In the genomic region with DNA sequence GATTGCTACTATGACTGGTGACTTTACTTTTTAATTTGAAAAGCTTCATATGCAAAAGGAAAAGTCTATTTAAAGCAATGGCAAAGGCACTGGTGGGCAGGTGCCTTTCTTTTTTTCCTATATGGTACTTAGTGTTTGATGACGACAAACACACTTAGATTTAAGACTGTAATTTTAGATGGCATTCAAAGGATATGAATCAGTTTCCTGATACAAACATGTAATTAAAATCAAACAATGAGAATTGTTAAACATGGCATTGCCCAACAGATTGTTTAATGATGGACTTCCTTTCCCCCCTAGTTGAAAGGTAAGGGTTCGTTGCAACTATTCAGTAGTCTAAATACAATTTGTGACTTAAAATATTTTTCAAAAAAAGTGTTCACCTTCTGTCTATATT, we compare ENCODE assay signal across 11 cellular contexts.
"Had no signal": no experiment of that assay in that cellular context is flagged by ENCODE, and none has a peak within 500 bp of the region (broad histone marks: within the 10 kb centered on the region; RNA-seq: fewer than 3 reads in every experiment).

No MANE protein-coding gene starts in this region.

- H3K27ac ChIP-seq: body of pancreas, lower lobe of right lung, pancreas, testis had no signal

- DNase-seq: body of pancreas; effector memory CD8-positive, alpha-beta T cell; head of caudate nucleus; left cardiac atrium; lower lobe of right lung; naive B cell; pancreas; retina; stimulated activated CD4-positive, alpha-beta T cell treated with anti-CD3 and anti-CD28 coated beads, Interleukin-4, amount 100 ng/mL, for 1 hour; testis had no signal

- H3K27me3 ChIP-seq: body of pancreas, pancreas, testis had no signal

- ATAC-seq: activated CD4-positive, CD25-positive, alpha-beta regulatory T cell treated with anti-CD3 and anti-CD28 coated beads, Interleukin-2, amount 50 U/mL, for 24 hours; body of pancreas; effector memory CD8-positive, alpha-beta T cell; left cardiac atrium; lower lobe of right lung; pancreas had no signal

- H3K36me3 ChIP-seq: lower lobe of right lung, pancreas had no signal

- H3K9me3 ChIP-seq: body of pancreas, lower lobe of right lung, pancreas, testis had no signal

- H3K4me3 ChIP-seq: body of pancreas, lower lobe of right lung, pancreas, testis had no signal

- H3K4me1 ChIP-seq: body of pancreas, lower lobe of right lung, pancreas, testis had no signal
